In genomic region chr3:120276767-120277166, GRCh38 we compare ENCODE assay signal across 20 cellular contexts. TPM values are rescaled to one million over a fixed set of nuclear protein-coding genes. Genes with fewer than 3 reads are reported as not detected.
DNase-seq lines count a peak whose midpoint lies in the region; TF ChIP-seq lines count a peak whose summit lies in the region.
"Had no signal": no experiment of that assay in that cellular context is flagged by ENCODE, and none has a peak within 500 bp of the region (broad histone marks: within the 10 kb centered on the region; RNA-seq: fewer than 3 reads in every experiment).

No MANE protein-coding gene starts in this region.

- H3F3A ChIP-seq in neural cell (ENCODE audit: insufficient read depth, low read length, poor library complexity, severe bottlenecking), result no peaks in the 10 kb centered on the region
- no peaks in the 10 kb centered on the region for H3F3A ChIP-seq in neural progenitor cell (ENCODE audit: low read depth)

- H3K27ac ChIP-seq in SJCRH30 (no peak overlapping the region; the same call in 1 of the 2 replicates), neural cell (ENCODE audit: low read length) (peak overlapping the region; percentile 91), suprapubic skin (no peak overlapping the region), neural progenitor cell (no peak overlapping the region)
- H3K27ac ChIP-seq: 22Rv1, BLaER1, C4-2B had no signal

- peak; percentile 34 for DNase-seq in ELR (ENCODE audit: low read depth)
- DNase-seq in M059J (ENCODE audit: low read depth), result peak; percentile 19
- DNase-seq in SJCRH30, result no peak
- DNase-seq in suprapubic skin (ENCODE audit: low spot score in 2 of 2), result no peak
- no peak for DNase-seq in neural progenitor cell (ENCODE audit: low spot score)
- no peak for DNase-seq in GM03348 (ENCODE audit: low spot score)
- DNase-seq: Caco-2; CD4-positive, CD25-positive, alpha-beta regulatory T cell; CD8-positive, alpha-beta T cell; DMS153; DND-41; GDM1; H9; HFFc6 had no signal

- no peak overlapping the region for H3K27ac Mint-ChIP-seq in neural progenitor cell
- H3K27ac Mint-ChIP-seq: B cell; CD4-positive, CD25-positive, alpha-beta regulatory T cell; CD8-positive, alpha-beta T cell; GM23338; H9; HFFc6 had no signal

- H3K4me3 Mint-ChIP-seq in neural progenitor cell, result no peak overlapping the region
- H3K4me3 Mint-ChIP-seq: B cell; CD4-positive, CD25-positive, alpha-beta regulatory T cell; CD8-positive, alpha-beta T cell; GM23338; H9; HFFc6 had no signal

- TF ChIP-seq EP300 in neural cell (conservative IDR thresholded peaks at IDR 0.05; ENCODE audit: poor library complexity, severe bottlenecking) (no peak), suprapubic skin (IDR thresholded peaks at IDR 0.05) (no peak)

- H3K27me3 Mint-ChIP-seq in neural progenitor cell (ENCODE audit: insufficient read depth, low read depth), result peaks cover 2% of the 10 kb centered on the region

- no peak for TF ChIP-seq POLR2A in suprapubic skin (IDR thresholded peaks at IDR 0.05)

- H4K20me1 ChIP-seq in neural cell (ENCODE audit: insufficient read depth) (no peaks in the 10 kb centered on the region), neural progenitor cell (ENCODE audit: low read depth) (no peaks in the 10 kb centered on the region)
- H4K20me1 ChIP-seq: BLaER1 had no signal

- H3K4me1 Mint-ChIP-seq in neural progenitor cell, result peaks cover 8% of the 10 kb centered on the region
- H3K4me1 Mint-ChIP-seq: B cell; CD4-positive, CD25-positive, alpha-beta regulatory T cell had no signal

- H3K4me1 ChIP-seq in SJCRH30 (peaks cover 22% of the 10 kb centered on the region), suprapubic skin (no peaks in the 10 kb centered on the region), neural progenitor cell (peaks cover 9% of the 10 kb centered on the region)
- H3K4me1 ChIP-seq: BLaER1, Caco-2 had no signal

- H3K9me3 Mint-ChIP-seq in neural progenitor cell, result no peaks in the 10 kb centered on the region
- H3K9me3 Mint-ChIP-seq: CD8-positive, alpha-beta T cell; GM23338; H9; HFFc6 had no signal

- TF ChIP-seq RAD21 in neural cell (conservative IDR thresholded peaks at IDR 0.05), result no peak

- no peaks in the 10 kb centered on the region for H3K36me3 ChIP-seq in SJCRH30
- H3K36me3 ChIP-seq in neural cell (ENCODE audit: insufficient read depth, low read length), result no peaks in the 10 kb centered on the region
- no peaks in the 10 kb centered on the region for H3K36me3 ChIP-seq in suprapubic skin
- no peaks in the 10 kb centered on the region for H3K36me3 ChIP-seq in neural progenitor cell
- H3K36me3 ChIP-seq: BLaER1 had no signal

- H3K27me3 ChIP-seq in SJCRH30 (no peaks in the 10 kb centered on the region), neural cell (ENCODE audit: insufficient read depth, low read depth, low read length) (no peaks in the 10 kb centered on the region), suprapubic skin (no peaks in the 10 kb centered on the region), neural progenitor cell (no peaks in the 10 kb centered on the region)
- H3K27me3 ChIP-seq: BLaER1 had no signal

- TF ChIP-seq CTCF in neural cell (IDR thresholded peaks at IDR 0.05; ENCODE audit: poor library complexity, severe bottlenecking) (no peak), suprapubic skin (IDR thresholded peaks at IDR 0.05) (no peak), neural progenitor cell (IDR thresholded peaks at IDR 0.05) (no peak)

- H3K9me3 ChIP-seq in SJCRH30 (replicated peaks), result no peaks in the 10 kb centered on the region; the same call in 1 of the 2 replicates
- H3K9me3 ChIP-seq in neural cell (ENCODE audit: low read length), result no peaks in the 10 kb centered on the region
- no peaks in the 10 kb centered on the region for H3K9me3 ChIP-seq in suprapubic skin
- H3K9me3 ChIP-seq in neural progenitor cell (ENCODE audit: low read depth), result no peaks in the 10 kb centered on the region
- H3K9me3 ChIP-seq: BLaER1 had no signal

- H3K4me3 ChIP-seq in SJCRH30 (peak overlapping the region; percentile 10; the same call in 1 of the 2 replicates), neural cell (ENCODE audit: low read length) (peak overlapping the region; percentile 60), suprapubic skin (no peak overlapping the region), neural progenitor cell (no peak overlapping the region)
- H3K4me3 ChIP-seq: BLaER1, GM23338 had no signal

- H3K4me2 ChIP-seq in neural cell (ENCODE audit: low read length) (peak overlapping the region; percentile 87), neural progenitor cell (no peak overlapping the region)
- H3K4me2 ChIP-seq: BLaER1, GM23338 had no signal

- no peaks in the 10 kb centered on the region for H3K9me2 ChIP-seq in neural cell (ENCODE audit: insufficient read depth, low read length)

- H3K9ac ChIP-seq in neural cell (ENCODE audit: low read length) (peak overlapping the region; percentile 64), neural progenitor cell (no peak overlapping the region)
- H3K9ac ChIP-seq: BLaER1 had no signal

- peak overlapping the region; percentile 30 for H2AFZ ChIP-seq in neural cell (ENCODE audit: low read depth, low read length)
- H2AFZ ChIP-seq in neural progenitor cell (replicated peaks), result no peak overlapping the region
- H2AFZ ChIP-seq: GM23338 had no signal

- 69% methylated on average over 2 of the region's 2 CpGs for WGBS in suprapubic skin

- no peaks in the 10 kb centered on the region for H3K36me3 Mint-ChIP-seq in neural progenitor cell
- H3K36me3 Mint-ChIP-seq: CD4-positive, CD25-positive, alpha-beta regulatory T cell; CD8-positive, alpha-beta T cell had no signal

- H3K79me2 ChIP-seq in neural cell (replicated peaks; ENCODE audit: insufficient read depth, low read length) (no peaks in the 10 kb centered on the region), neural progenitor cell (ENCODE audit: low read depth) (no peaks in the 10 kb centered on the region)

TF ChIP-seq in neural cell, 6 proteins besides CTCF, POLR2A, EP300 and RAD21:
- TF ChIP-seq POLR2AphosphoS5 (IDR thresholded peaks at IDR 0.05) (no peak), EZH2 (IDR thresholded peaks at IDR 0.05; ENCODE audit: borderline replicate concordance, insufficient read depth, low read length, poor library complexity, severe bottlenecking) (no peak), TAF1 (IDR thresholded peaks at IDR 0.05; ENCODE audit: low read depth) (no peak), MXI1 (conservative IDR thresholded peaks at IDR 0.05; ENCODE audit: poor library complexity, severe bottlenecking) (no peak)

RNA-seq across cellular contexts. Expression of gene GPR156, which starts 8.3 kb away (rescaled TPM):
- 0.66 and 2.2 TPM in 2 replicates for total RNA-seq in M059J (2014; rRNA removed; shearing (Covaris generic))
- 0.91 TPM in 2 replicates for total RNA-seq in SJCRH30 (2014; rRNA removed; shearing (Covaris generic))
- 0.18 and 0.22 TPM in 2 replicates for polyA plus RNA-seq in neural cell
- 0.49 and 0.58 TPM in 2 replicates for polyA minus RNA-seq in neural cell
- under 1 TPM in 3 of 4 donors, not detected in 1; 0.29 to 0.72 (median 0.30) TPM for total RNA-seq in suprapubic skin
- total RNA-seq in neural progenitor cell (ENCODE audit: low replicate concordance), result 1.6 and 2.2 TPM in 2 replicates
- polyA plus RNA-seq: CD4-positive, CD25-positive, alpha-beta regulatory T cell had no signal

Comparison
In these comparisons a context has a peak if more than half of its experiments do, and no peak if none do; other contexts are left out.
1. DNase-seq: peak in ELR (single experiment) and M059J (single experiment); none in SJCRH30 (0 of 2), suprapubic skin (0 of 2), neural progenitor cell (single experiment) and GM03348 (single experiment).
2. H3K4me3 ChIP-seq: peak in SJCRH30 (single experiment) and neural cell (single experiment); none in suprapubic skin (single experiment) and neural progenitor cell (single experiment).